ENCODE assay signal across 37 cellular contexts in genomic region chr4:24440765-24441164, GRCh38.
A peak's percentile ranks its signal among the peaks of the same experiment; 100 is the strongest.
DNase-seq lines count a peak whose midpoint lies in the region; ATAC-seq, FAIRE-seq and TF ChIP-seq lines count a peak whose summit lies in the region.
"Had no signal": no experiment of that assay in that cellular context is flagged by ENCODE, and none has a peak within 500 bp of the region (broad histone marks: within the 10 kb centered on the region; RNA-seq: fewer than 3 reads in every experiment).

No MANE protein-coding gene starts in this region.

- no peaks in the 10 kb centered on the region for H3F3A ChIP-seq in SK-N-SH (replicated peaks; ENCODE audit: insufficient read depth)

- TF ChIP-seq RAD21 in SK-N-SH (IDR thresholded peaks at IDR 0.05; ENCODE audit: low read length) (no peak), HepG2 (CRISPR knock-in tag; IDR thresholded peaks at IDR 0.05) (no peak), K562 (CRISPR knock-in tag; conservative IDR thresholded peaks at IDR 0.05 in 1 of 2, IDR thresholded peaks at IDR 0.05 in 1 of 2) (no peak)

- POLR2A ChIA-PET in SK-N-SH (lab: Yijun Ruan, JAX) (no interaction called here), HepG2 (lab: Yijun Ruan, JAX) (no interaction called here), K562 (lab: Yijun Ruan, JAX) (no interaction called here)

- BruUV-seq in HepG2 (replicated peaks; lab: Mats Ljungman, UMichigan) (no TSS peak), K562 (replicated peaks; lab: Mats Ljungman, UMichigan) (no TSS peak)

- H3K4me3 ChIP-seq in SK-N-SH (ENCODE audit: low read depth in 2 of 2, low read length in 1 of 2) (no peak overlapping the region), HepG2 (replicated peaks in 1 of 3; ENCODE audit: insufficient read depth in 1 of 3, low read depth in 2 of 3, low read length in 3 of 3) (no peak overlapping the region), right lobe of liver (no peak overlapping the region), K562 (no peak overlapping the region)
- H3K4me3 ChIP-seq: A549; BLaER1; BLaER1 treated with 17β-estradiol and CSF1 and Interleukin-3, amounts not matched to agents 10 nM and 100 nM had no signal

- in situ Hi-C loops in HepG2 (cut with HindIII; ENCODE audit: extremely low pct_ligation_motif_present, low pct_unique_long_range_greater_than_20kb) (no loop called here), SK-MEL-5 (cut with HindIII; ENCODE audit: low pct_unique_long_range_greater_than_20kb, low sequenced_read_pairs) (no loop called here), K562 (cut with MboI) (no loop called here)

- H3K4me3 Mint-ChIP-seq in glutamatergic neuron (ENCODE audit: unreplicated experiment) = no peak overlapping the region
- H3K4me3 Mint-ChIP-seq: B cell; CD14-positive monocyte; CD4-positive, alpha-beta memory T cell; CD4-positive, alpha-beta T cell; CD4-positive, CD25-positive, alpha-beta regulatory T cell; CD8-positive, alpha-beta memory T cell; CD8-positive, alpha-beta T cell had no signal

- no peaks in the 10 kb centered on the region for H3K9me2 ChIP-seq in SK-N-SH

- H3K36me3 Mint-ChIP-seq in glutamatergic neuron (ENCODE audit: unreplicated experiment) = no peaks in the 10 kb centered on the region
- H3K36me3 Mint-ChIP-seq: CD14-positive monocyte; CD4-positive, alpha-beta memory T cell; CD4-positive, CD25-positive, alpha-beta regulatory T cell; CD8-positive, alpha-beta memory T cell; CD8-positive, alpha-beta T cell had no signal

- intact Hi-C loops in HepG2 (cut with micrococcal nuclease; ENCODE audit: unreplicated experiment) = no loop called here
- intact Hi-C loops in right lobe of liver (cut with DNase I) = no loop called here
- intact Hi-C loops in K562 (cut with micrococcal nuclease) = no loop called here

- no peak overlapping the region for H3K27ac Mint-ChIP-seq in glutamatergic neuron (ENCODE audit: unreplicated experiment)
- H3K27ac Mint-ChIP-seq: B cell; CD14-positive monocyte; CD4-positive, alpha-beta T cell; CD4-positive, CD25-positive, alpha-beta regulatory T cell; CD8-positive, alpha-beta memory T cell; CD8-positive, alpha-beta T cell had no signal

- H4K20me1 ChIP-seq in SK-N-SH (ENCODE audit: insufficient read depth) = no peaks in the 10 kb centered on the region
- no peaks in the 10 kb centered on the region for H4K20me1 ChIP-seq in HepG2 (ENCODE audit: insufficient read depth, low read length)
- H4K20me1 ChIP-seq in K562 (replicated peaks; ENCODE audit: control insufficient read depth, insufficient read depth, low read length) = no peaks in the 10 kb centered on the region
- H4K20me1 ChIP-seq: BLaER1; BLaER1 treated with 17β-estradiol and CSF1 and Interleukin-3, amounts not matched to agents 10 nM and 100 nM had no signal

- H3K4me2 ChIP-seq in SK-N-SH (no peak overlapping the region), HepG2 (ENCODE audit: low read depth, low read length) (no peak overlapping the region), K562 (ENCODE audit: insufficient read depth, low read length) (no peak overlapping the region)
- H3K4me2 ChIP-seq: A549, BLaER1 had no signal

- peaks cover 13% of the 10 kb centered on the region; the same call in 1 of the 2 replicates for H3K27me3 ChIP-seq in SK-N-SH (ENCODE audit: insufficient read depth)
- H3K27me3 ChIP-seq in HepG2 (ENCODE audit: control insufficient read depth in 1 of 2, insufficient read depth in 2 of 2, low read length in 2 of 2) = no peaks in the 10 kb centered on the region
- no peaks in the 10 kb centered on the region for H3K27me3 ChIP-seq in right lobe of liver
- peaks cover 0 to 3% of the 10 kb centered on the region in 2 experiments; a peak in 1 of 5 replicates for H3K27me3 ChIP-seq in K562 (ENCODE audit: control insufficient read depth in 2 of 2, insufficient read depth in 2 of 2, low read length in 2 of 2)
- H3K27me3 ChIP-seq: BE2C; BLaER1; BLaER1 treated with 17β-estradiol and CSF1 and Interleukin-3, amounts not matched to agents 10 nM and 100 nM had no signal

- WGBS in SK-N-SH (ENCODE audit: low lambda C conversion rate) = 37% methylated on average over 2 of the region's 2 CpGs
- 57% methylated on average over 2 of the region's 2 CpGs for WGBS in HepG2 (ENCODE audit: low lambda C conversion rate)
- 88% methylated on average over 2 of the region's 2 CpGs for WGBS in right lobe of liver (ENCODE audit: insufficient coverage, low coverage, low lambda C conversion rate, missing lambda C conversion rate)
- WGBS in K562 (ENCODE audit: insufficient coverage, low coverage, missing lambda C conversion rate) = 0% methylated on average over 2 of the region's 2 CpGs

- H3K9me3 ChIP-seq in SK-N-SH (no peaks in the 10 kb centered on the region), HepG2 (ENCODE audit: low read length) (no peaks in the 10 kb centered on the region), right lobe of liver (no peaks in the 10 kb centered on the region), K562 (replicated peaks; ENCODE audit: control insufficient read depth, insufficient read depth, low read depth, low read length) (no peaks in the 10 kb centered on the region)
- H3K9me3 ChIP-seq: A549, BE2C, BLaER1, Caco-2 had no signal

- TF ChIP-seq POLR2A in HepG2 (IDR thresholded peaks at IDR 0.05; ENCODE audit: insufficient read depth in 1 of 2, low read depth in 2 of 2, low read length in 2 of 2) (no peak), right lobe of liver (IDR thresholded peaks at IDR 0.05) (no peak), K562 (conservative IDR thresholded peaks at IDR 0.05) (no peak)

- H3K36me3 ChIP-seq in SK-N-SH (replicated peaks in 1 of 2; ENCODE audit: control insufficient read depth in 1 of 2, insufficient read depth in 2 of 2, low read length in 1 of 2) (no peaks in the 10 kb centered on the region), HepG2 (replicated peaks in 1 of 2; ENCODE audit: control insufficient read depth in 1 of 2, insufficient read depth in 2 of 2, low read length in 2 of 2) (no peaks in the 10 kb centered on the region), right lobe of liver (no peaks in the 10 kb centered on the region), K562 (ENCODE audit: control insufficient read depth, insufficient read depth, low read length) (no peaks in the 10 kb centered on the region)
- H3K36me3 ChIP-seq: BE2C; BLaER1; BLaER1 treated with 17β-estradiol and CSF1 and Interleukin-3, amounts not matched to agents 10 nM and 100 nM had no signal

- H2AFZ ChIP-seq in SK-N-SH (ENCODE audit: low read depth) = no peak overlapping the region
- H2AFZ ChIP-seq in HepG2 (ENCODE audit: low read length) = no peak overlapping the region
- no peak overlapping the region for H2AFZ ChIP-seq in K562 (ENCODE audit: low read depth, low read length)

- CTCF ChIA-PET in SK-N-SH (lab: Yijun Ruan, JAX) = interaction anchor here (1.9 kb wide), 1 partner anchor 21 kb away, joined by 8 read pairs; no protein-coding TSS in a partner anchor
- CTCF ChIA-PET in HepG2 (lab: Yijun Ruan, JAX; ENCODE audit: low intra/inter-chr PET ratio, low total read pairs) = no interaction called here
- CTCF ChIA-PET in K562 (lab: Yijun Ruan, JAX; ENCODE audit: low intra/inter-chr PET ratio) = no interaction called here

- peaks cover 1% of the 10 kb centered on the region for H3K9me3 Mint-ChIP-seq in glutamatergic neuron (ENCODE audit: unreplicated experiment)
- H3K9me3 Mint-ChIP-seq: CD4-positive, alpha-beta T cell; CD8-positive, alpha-beta T cell had no signal

- DNase-seq in SK-N-SH (no peak), HepG2 (ENCODE audit: low spot score) (no peak), right lobe of liver (no peak), SK-MEL-5 (ENCODE audit: low read depth, low spot score) (peak; percentile 10), K562 (ENCODE audit: extremely low read depth in 1 of 4, low spot score in 3 of 4) (no peak), glutamatergic neuron (no peak)
- DNase-seq: 8988T; ACHN; AML-193; BE2C; C1 segment of cervical spinal cord; Caco-2; Calu3; CD4-positive, alpha-beta memory T cell; CD4-positive, alpha-beta T cell; CD4-positive, CD25-positive, alpha-beta regulatory T cell; CD8-positive, alpha-beta memory T cell; CD8-positive, alpha-beta T cell; COR-L47; DMS 273 treated with DMSO at 0.1 percent for 48 hours; DMS153; DMS53; DMS79; DMS79 treated with DMSO at 0.1 percent for 48 hours; DND-41; EL had no signal

- H3K27me3 Mint-ChIP-seq in glutamatergic neuron (ENCODE audit: unreplicated experiment) = no peaks in the 10 kb centered on the region
- H3K27me3 Mint-ChIP-seq: CD4-positive, CD25-positive, alpha-beta regulatory T cell had no signal

- no peak for FAIRE-seq in HepG2 (lab: Jason Lieb, UNC)
- FAIRE-seq in K562 (lab: Jason Lieb, UNC) = no peak
- FAIRE-seq: A204.1, A549, D721Med had no signal

- TF ChIP-seq EP300 in SK-N-SH (IDR thresholded peaks at IDR 0.05; ENCODE audit: borderline replicate concordance in 1 of 2, low read depth in 1 of 2, low read length in 1 of 2) = no peak
- no peak for TF ChIP-seq EP300 in HepG2 (IDR thresholded peaks at IDR 0.05; ENCODE audit: low read depth in 2 of 2, low read length in 2 of 2)
- no peak for TF ChIP-seq EP300 in HepG2 (CRISPR knock-in tag; IDR thresholded peaks at IDR 0.05; ENCODE audit: borderline replicate concordance)
- TF ChIP-seq EP300 in K562 (IDR thresholded peaks at IDR 0.05; ENCODE audit: low read length) = no peak

- H3K27ac ChIP-seq in SK-N-SH (ENCODE audit: low read depth in 2 of 2, low read length in 1 of 2) (no peak overlapping the region), HepG2 (ENCODE audit: extremely low read length, insufficient read depth, low read length) (no peak overlapping the region), right lobe of liver (no peak overlapping the region), K562 (ENCODE audit: extremely low read depth, low read depth, low read length) (no peak overlapping the region)
- H3K27ac ChIP-seq: 22Rv1; A549; BLaER1; BLaER1 treated with 17β-estradiol and CSF1 and Interleukin-3, amounts not matched to agents 10 nM and 100 nM; C4-2B had no signal

- H3K9ac ChIP-seq in SK-N-SH (no peak overlapping the region), HepG2 (ENCODE audit: insufficient read depth, low read depth, low read length) (no peak overlapping the region), K562 (ENCODE audit: insufficient read depth in 1 of 2, low read depth in 2 of 2, low read length in 2 of 2) (no peak overlapping the region)
- H3K9ac ChIP-seq: BLaER1; BLaER1 treated with 17β-estradiol and CSF1 and Interleukin-3, amounts not matched to agents 10 nM and 100 nM had no signal

- ATAC-seq in SK-N-SH treated with all-trans-retinoic acid at 6 μM for 48 hours (no peak), HepG2 (no peak), right lobe of liver (no peak), K562 (no peak), HG02623 (IDR thresholded peaks at IDR 0.05; ENCODE audit: unreplicated experiment) (no peak)
- ATAC-seq: A549; CD8-positive, alpha-beta T cell had no signal

- H3K4me1 ChIP-seq in SK-N-SH (ENCODE audit: control insufficient read depth in 1 of 2, insufficient read depth in 2 of 2, low read depth in 1 of 2, low read length in 1 of 2) (no peaks in the 10 kb centered on the region), HepG2 (ENCODE audit: insufficient read depth, low read length) (no peaks in the 10 kb centered on the region), right lobe of liver (no peaks in the 10 kb centered on the region), K562 (replicated peaks in 1 of 2; ENCODE audit: control insufficient read depth in 2 of 2, insufficient read depth in 2 of 2, low read length in 2 of 2) (no peaks in the 10 kb centered on the region)
- H3K4me1 ChIP-seq: A549, BE2C, BLaER1, Caco-2 had no signal

- H3K79me2 ChIP-seq in SK-N-SH (ENCODE audit: insufficient read depth) (no peaks in the 10 kb centered on the region), HepG2 (ENCODE audit: insufficient read depth, low read length) (no peaks in the 10 kb centered on the region), K562 (ENCODE audit: control insufficient read depth, insufficient read depth, low read length) (no peaks in the 10 kb centered on the region)

- TF ChIP-seq CTCF in SK-N-SH (IDR thresholded peaks at IDR 0.05) = no peak
- no peak for TF ChIP-seq CTCF in HepG2 (CRISPR knock-in tag; IDR thresholded peaks at IDR 0.05)
- TF ChIP-seq CTCF in right lobe of liver (IDR thresholded peaks at IDR 0.05) = no peak
- TF ChIP-seq CTCF in K562 (IDR thresholded peaks at IDR 0.05 in 2 of 3, conservative IDR thresholded peaks at IDR 0.05 in 1 of 3; ENCODE audit: insufficient read depth in 2 of 3, low read depth in 1 of 3, low read length in 3 of 3) = no peak
- no peak for TF ChIP-seq CTCF in glutamatergic neuron (IDR thresholded peaks at IDR 0.05; ENCODE audit: partially characterized antibody, unreplicated experiment)

- no peaks in the 10 kb centered on the region for H3K4me1 Mint-ChIP-seq in glutamatergic neuron (ENCODE audit: low read depth, unreplicated experiment)
- H3K4me1 Mint-ChIP-seq: B cell; CD14-positive monocyte; CD4-positive, alpha-beta memory T cell; CD4-positive, CD25-positive, alpha-beta regulatory T cell; CD8-positive, alpha-beta memory T cell had no signal

- no peaks in the 10 kb centered on the region for H3K9me1 ChIP-seq in K562 (ENCODE audit: control insufficient read depth, insufficient read depth, low read length)
